In the genomic region with DNA sequence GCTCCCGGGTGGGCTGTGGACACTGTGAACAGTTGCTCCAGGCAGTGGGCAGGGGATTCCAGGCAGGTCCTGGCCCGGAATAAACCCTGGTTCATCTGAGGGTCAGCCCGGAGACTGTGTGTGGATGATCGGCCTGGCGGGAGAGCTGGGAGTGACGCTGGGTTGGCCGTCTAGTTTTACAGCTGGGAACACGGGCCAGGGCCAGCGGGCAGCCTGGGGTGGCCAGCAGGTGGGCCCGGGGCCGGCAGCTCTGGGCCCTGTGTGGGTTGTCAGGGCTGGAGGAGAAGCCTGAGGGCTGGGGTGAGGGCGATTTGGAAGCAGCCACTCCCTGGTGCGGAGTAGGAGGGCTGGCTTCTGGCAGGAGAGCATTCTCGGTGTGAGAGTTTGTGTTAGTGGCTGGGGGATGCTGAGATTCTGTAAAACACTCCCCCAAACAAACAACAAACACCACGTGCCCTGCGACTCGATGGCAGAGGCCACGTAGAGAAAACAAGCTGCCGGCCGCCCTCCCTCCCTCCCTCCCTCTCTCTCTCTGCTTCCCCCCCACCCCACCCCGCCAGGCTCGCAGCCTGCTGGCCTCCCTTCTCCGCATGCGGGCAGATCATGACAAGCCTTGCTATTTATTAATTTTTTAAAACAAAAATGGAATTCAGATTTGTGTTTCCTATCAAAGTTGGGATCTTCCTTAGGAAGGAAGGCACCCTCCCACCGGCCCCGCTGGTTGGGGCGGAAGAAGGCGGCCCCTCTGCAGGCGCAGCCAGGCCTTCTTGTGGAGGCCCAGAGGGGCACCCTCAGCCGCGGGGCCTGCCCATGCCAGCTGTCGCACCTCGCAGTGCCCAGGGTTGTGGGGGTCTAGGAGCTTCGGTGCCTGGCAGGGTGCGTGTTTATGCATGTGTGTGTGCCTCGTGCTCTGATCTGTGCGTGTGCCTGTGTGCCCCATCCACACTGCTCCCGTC, we compare ENCODE assay signal across 9 cellular contexts. TPM values are rescaled to one million over a fixed set of nuclear protein-coding genes. Genes with fewer than 3 reads are reported as not detected.
A peak's percentile ranks its signal among the peaks of the same experiment; 100 is the strongest.
DNase-seq lines count a peak whose midpoint lies in the region; ATAC-seq and TF ChIP-seq lines count a peak whose summit lies in the region.
"Had no signal": no experiment of that assay in that cellular context is flagged by ENCODE, and none has a peak within 500 bp of the region (broad histone marks: within the 10 kb centered on the region; RNA-seq: fewer than 3 reads in every experiment).

No MANE protein-coding gene starts in this region.

- no peak for TF ChIP-seq POLR2A in esophagus muscularis mucosa (IDR thresholded peaks at IDR 0.05; ENCODE audit: low read depth)

- WGBS in esophagus muscularis mucosa, result 30% methylated on average over 23 of the region's 38 CpGs

- H3K4me1 ChIP-seq in RWPE2 (ENCODE audit: insufficient read depth, poor library complexity, severe bottlenecking) (peaks cover 79% of the 10 kb centered on the region), esophagus muscularis mucosa (peaks cover 92 to 100% (median 100%) of the 10 kb centered on the region in 4 donors), mucosa of stomach (ENCODE audit: control insufficient read depth, insufficient read depth, low read length) (peaks cover 76% of the 10 kb centered on the region)

- H3K27me3 ChIP-seq in RWPE2 (ENCODE audit: insufficient read depth, poor library complexity, severe bottlenecking) (no peaks in the 10 kb centered on the region), esophagus muscularis mucosa (no peaks in the 10 kb centered on the region), mucosa of stomach (ENCODE audit: control insufficient read depth, insufficient read depth, low read length) (no peaks in the 10 kb centered on the region)

- ATAC-seq in RWPE2 (ENCODE audit: low read depth), result no peak; the same call in 2 of the 3 replicates

- peak overlapping the region; percentile 22 for H3K9ac ChIP-seq in mucosa of stomach (ENCODE audit: low read length)

- TF ChIP-seq CTCF in RWPE2 (IDR thresholded peaks at IDR 0.05; ENCODE audit: poor library complexity, severe bottlenecking) (no peak), esophagus muscularis mucosa (IDR thresholded peaks at IDR 0.05) (peak in 1 of 3 experiments; percentile 18)

- H3K27ac ChIP-seq in RWPE2 (ENCODE audit: poor library complexity, severe bottlenecking), result peak overlapping the region; percentile 95
- H3K27ac ChIP-seq in esophagus muscularis mucosa (replicated peaks in 1 of 4), result peak overlapping the region; percentile 89 to 97 (median 94)

- no peaks in the 10 kb centered on the region for H3K36me3 ChIP-seq in RWPE2 (ENCODE audit: low read depth)
- no peaks in the 10 kb centered on the region for H3K36me3 ChIP-seq in esophagus muscularis mucosa
- H3K36me3 ChIP-seq in mucosa of stomach (ENCODE audit: control insufficient read depth, insufficient read depth, low read length), result no peaks in the 10 kb centered on the region

- intact Hi-C loops in esophagus muscularis mucosa (cut with DNase I), result no loop called here

- H3K4me3 ChIP-seq in RWPE2 (ENCODE audit: severe bottlenecking) (no peak overlapping the region), esophagus muscularis mucosa (peak overlapping the region; percentile 15 to 49 (median 27)), mucosa of stomach (ENCODE audit: low read length) (no peak overlapping the region)

- TF ChIP-seq EP300 in esophagus muscularis mucosa (IDR thresholded peaks at IDR 0.05), result no peak

- DNase-seq in RWPE2 (ENCODE audit: low spot score), result no peak
- DNase-seq in esophagus muscularis mucosa (ENCODE audit: extremely low spot score), result no peak
- DNase-seq in ureter (ENCODE audit: low spot score), result peak; percentile 83
- no peak for DNase-seq in GDM1 (lab: John Stamatoyannopoulos, UW)
- no peak for DNase-seq in activated naive CD4-positive, alpha-beta T cell (lab: John Stamatoyannopoulos, UW)
- no peak for DNase-seq in NCI-H2081 treated with DMSO at 0.1 percent for 48 hours (lab: John Stamatoyannopoulos, UW)
- no peak for DNase-seq in OCI-M1 (lab: John Stamatoyannopoulos, UW)
- DNase-seq: SHP77 had no signal

- H3K9me3 ChIP-seq in RWPE2 (ENCODE audit: severe bottlenecking), result no peaks in the 10 kb centered on the region
- H3K9me3 ChIP-seq in esophagus muscularis mucosa, result no peaks in the 10 kb centered on the region
- no peaks in the 10 kb centered on the region for H3K9me3 ChIP-seq in mucosa of stomach (ENCODE audit: control insufficient read depth, low read length)

RNA-seq across cellular contexts. Expression of a gene that starts 49.5 kb away (rescaled TPM):
- total RNA-seq in esophagus muscularis mucosa (10 to 100 TPM; 46.4 to 81.0 (median 63.7) TPM), ureter (173 TPM)

Comparison
In these comparisons a context has a peak if more than half of its experiments do, and no peak if none do; other contexts are left out.
1. H3K4me3 ChIP-seq: peak in esophagus muscularis mucosa (4 of 4); none in RWPE2 (single experiment) and mucosa of stomach (single experiment).